Comparison of ENCODE assay signal across 8 cellular contexts in genomic region chr19:39845172-39845571, GRCh38. TPM values are rescaled to one million over a fixed set of nuclear protein-coding genes. Genes with fewer than 3 reads are reported as not detected.
DNase-seq lines count a peak whose midpoint lies in the region; ATAC-seq, FAIRE-seq and TF ChIP-seq lines count a peak whose summit lies in the region.

No MANE protein-coding gene starts in this region.

- no peak for FAIRE-seq in HepG2 (lab: Jason Lieb, UNC)

- H3K4me1 ChIP-seq in HepG2 (ENCODE audit: insufficient read depth, low read length) (peaks cover 70% of the 10 kb centered on the region), transverse colon (peaks cover 15 to 48% (median 28%) of the 10 kb centered on the region in 4 donors)

- CTCF ChIA-PET in activated naive CD4-positive, alpha-beta T cell treated with anti-CD3 and anti-CD28 coated beads for 36 hours (lab: Charles Lee) = interaction anchor here (0.6 to 5.9 kb wide), 13 partner anchors 12 to 1689 kb away, joined by 3 to 31 read pairs (median 4); partner anchors contain the start of genes DYRK1B and PSMC4
- CTCF ChIA-PET in HepG2 (lab: Yijun Ruan, JAX; ENCODE audit: low intra/inter-chr PET ratio, low total read pairs) = no interaction called here

- H3K9ac ChIP-seq in HepG2 (ENCODE audit: insufficient read depth, low read depth, low read length) = peak overlapping the region; percentile 83

- H3K27ac Mint-ChIP-seq in activated naive CD4-positive, alpha-beta T cell treated with anti-CD3 and anti-CD28 coated beads for 36 hours = peak overlapping the region; percentile 88
- peak overlapping the region; percentile 97 for H3K27ac Mint-ChIP-seq in activated naive CD8-positive, alpha-beta T cell

- peaks cover 39% of the 10 kb centered on the region for H4K20me1 ChIP-seq in HepG2 (ENCODE audit: insufficient read depth, low read length)

- H3K4me1 Mint-ChIP-seq in activated naive CD4-positive, alpha-beta T cell treated with anti-CD3 and anti-CD28 coated beads for 36 hours (ENCODE audit: low read depth) = peaks cover 40% of the 10 kb centered on the region
- peaks cover 47% of the 10 kb centered on the region for H3K4me1 Mint-ChIP-seq in activated naive CD8-positive, alpha-beta T cell (ENCODE audit: low read depth)

- peak; percentile 18 for DNase-seq in activated naive CD4-positive, alpha-beta T cell treated with anti-CD3 and anti-CD28 coated beads for 36 hours
- no peak for DNase-seq in activated naive CD4-positive, alpha-beta T cell treated with anti-CD3 and anti-CD28 coated beads, Interleukin-2, amount 50 U/mL, for 16 hours
- no peak for DNase-seq in HepG2 (ENCODE audit: low spot score)
- DNase-seq in transverse colon = no peak
- DNase-seq in posterior cingulate gyrus = no peak
- DNase-seq in DMS153 treated with DMSO at 0.1 percent for 48 hours (lab: John Stamatoyannopoulos, UW; ENCODE audit: unreplicated experiment) = no peak

- intact Hi-C loops in activated naive CD4-positive, alpha-beta T cell treated with anti-CD3 and anti-CD28 coated beads for 36 hours (cut with micrococcal nuclease) = loop anchor here (10.0 kb wide), 2 partner anchors 300 to 400 kb away; partner anchors contain the start of genes EID2 and SUPT5H
- intact Hi-C loops in HepG2 (cut with micrococcal nuclease; ENCODE audit: unreplicated experiment) (no loop called here), transverse colon (cut with DNase I; ENCODE audit: low total_unique reads) (no loop called here), posterior cingulate gyrus (cut with DNase I) (loop anchor here (2.0 to 10.0 kb wide), 3 partner anchors 52 to 377 kb away; partner anchors contain the start of gene EID2)

- H3K27ac ChIP-seq in HepG2 (ENCODE audit: extremely low read length, insufficient read depth, low read length) (peak overlapping the region; percentile 40), transverse colon (peak overlapping the region in 1 of 4 donors; percentile 82)

- BruUV-seq in HepG2 (replicated peaks; lab: Mats Ljungman, UMichigan) = no TSS peak

- POLR2A ChIA-PET in HepG2 (lab: Yijun Ruan, JAX) = interaction anchor here (0.7 to 2.3 kb wide), 2 partner anchors 125 to 440 kb away, joined by 3 to 16 read pairs; partner anchors contain the start of gene PSMC4

- H3K9me3 Mint-ChIP-seq in activated naive CD4-positive, alpha-beta T cell treated with anti-CD3 and anti-CD28 coated beads for 36 hours = no peaks in the 10 kb centered on the region
- no peaks in the 10 kb centered on the region for H3K9me3 Mint-ChIP-seq in activated naive CD8-positive, alpha-beta T cell (ENCODE audit: low read depth)

- no peak for TF ChIP-seq RAD21 in HepG2 (CRISPR knock-in tag; IDR thresholded peaks at IDR 0.05)

- no peak for TF ChIP-seq EP300 in HepG2 (IDR thresholded peaks at IDR 0.05; ENCODE audit: low read depth in 2 of 2, low read length in 2 of 2)
- TF ChIP-seq EP300 in HepG2 (CRISPR knock-in tag; IDR thresholded peaks at IDR 0.05; ENCODE audit: borderline replicate concordance) = no peak
- no peak for TF ChIP-seq EP300 in transverse colon (IDR thresholded peaks at IDR 0.05; ENCODE audit: low read depth)

- H3K4me3 Mint-ChIP-seq in activated naive CD4-positive, alpha-beta T cell treated with anti-CD3 and anti-CD28 coated beads for 36 hours = peak overlapping the region; percentile 91
- H3K4me3 Mint-ChIP-seq in activated naive CD8-positive, alpha-beta T cell = peak overlapping the region; percentile 97

- no peaks in the 10 kb centered on the region for H3K9me3 ChIP-seq in HepG2 (ENCODE audit: low read length)
- no peaks in the 10 kb centered on the region for H3K9me3 ChIP-seq in transverse colon

- peak overlapping the region; percentile 96 for H3K4me2 ChIP-seq in HepG2 (ENCODE audit: low read depth, low read length)

- no peak for ATAC-seq in HepG2
- ATAC-seq in GM18505 (IDR thresholded peaks at IDR 0.05; ENCODE audit: unreplicated experiment) = no peak

- H3K36me3 Mint-ChIP-seq in activated naive CD4-positive, alpha-beta T cell treated with anti-CD3 and anti-CD28 coated beads for 36 hours (ENCODE audit: low read depth) = peaks cover 28% of the 10 kb centered on the region
- peaks cover 11% of the 10 kb centered on the region for H3K36me3 Mint-ChIP-seq in activated naive CD8-positive, alpha-beta T cell

- no peaks in the 10 kb centered on the region for H3K27me3 Mint-ChIP-seq in activated naive CD4-positive, alpha-beta T cell treated with anti-CD3 and anti-CD28 coated beads for 36 hours (ENCODE audit: low read depth)
- no peaks in the 10 kb centered on the region for H3K27me3 Mint-ChIP-seq in activated naive CD8-positive, alpha-beta T cell

- peaks cover 57% of the 10 kb centered on the region for H3K79me2 ChIP-seq in HepG2 (ENCODE audit: insufficient read depth, low read length)

- TF ChIP-seq POLR2A in HepG2 (IDR thresholded peaks at IDR 0.05; ENCODE audit: insufficient read depth in 1 of 2, low read depth in 2 of 2, low read length in 2 of 2) = no peak
- TF ChIP-seq POLR2A in transverse colon (IDR thresholded peaks at IDR 0.05) = no peak
- no peak for TF ChIP-seq POLR2A in GM18505 (IDR thresholded peaks at IDR 0.05; ENCODE audit: borderline replicate concordance, extremely low read depth, insufficient read depth, insufficient read length)

- no peaks in the 10 kb centered on the region; a peak in 1 of 5 replicates for H3K27me3 ChIP-seq in HepG2 (ENCODE audit: control insufficient read depth in 1 of 2, insufficient read depth in 2 of 2, low read length in 2 of 2)
- H3K27me3 ChIP-seq in transverse colon = no peaks in the 10 kb centered on the region

- no peak overlapping the region for H2AFZ ChIP-seq in HepG2 (ENCODE audit: low read length)

- 12% methylated on average over 5 of the region's 5 CpGs for WGBS in HepG2 (ENCODE audit: low lambda C conversion rate)
- WGBS in transverse colon (ENCODE audit: low coverage in 1 of 2), 2 donors = 20% methylated on average over 5 of the region's 5 CpGs; no CpG with 5 or more reads in 1 of the 2 donors

- H3K36me3 ChIP-seq in HepG2 (replicated peaks in 1 of 2; ENCODE audit: control insufficient read depth in 1 of 2, insufficient read depth in 2 of 2, low read length in 2 of 2) (peaks cover under 1 to 14% of the 10 kb centered on the region in 2 experiments; a peak in 4 of 5 replicates), transverse colon (peaks cover 0 to under 1% (median 0%) of the 10 kb centered on the region in 4 donors)

- peak overlapping the region; percentile 69 to 86 (median 84) for H3K4me3 ChIP-seq in HepG2 (replicated peaks in 1 of 3; ENCODE audit: insufficient read depth in 1 of 3, low read depth in 2 of 3, low read length in 3 of 3)
- H3K4me3 ChIP-seq in transverse colon = peak overlapping the region; percentile 71 to 87 (median 76)

- TF ChIP-seq CTCF in HepG2 (CRISPR knock-in tag; IDR thresholded peaks at IDR 0.05) (no peak), transverse colon (IDR thresholded peaks at IDR 0.05) (no peak)

- in situ Hi-C loops in HepG2 (cut with HindIII; ENCODE audit: extremely low pct_ligation_motif_present, low pct_unique_long_range_greater_than_20kb) = no loop called here
- in situ Hi-C loops in transverse colon (cut with MboI; ENCODE audit: low pct_ligation_motif_present in 1 of 4, low pct_unique_long_range_greater_than_20kb in 1 of 4, low sequenced_read_pairs in 3 of 4) = loop anchor here in 2 of 4 donors (10.0 kb wide), 1 partner anchor 50 kb away; no protein-coding TSS in a partner anchor

RNA-seq across cellular contexts. Expression of gene FBL, which starts 1.0 kb away (rescaled TPM):
- 100 to 1,000 TPM; 742 to 785 TPM for total RNA-seq in activated naive CD4-positive, alpha-beta T cell treated with anti-CD3 and anti-CD28 coated beads for 36 hours
- total RNA-seq in HepG2 (2016; rRNA removed; fragmentation: Illumina TruSeq; extraction: Trizol) (153 and 235 TPM in 2 replicates), transverse colon (100 to 1,000 TPM in 1 of 4 donors, 10 to 100 TPM in 3; 20.6 to 107 (median 62.6) TPM)
- total RNA-seq in HepG2 (2016; cell fraction: cytosol; rRNA removed; fragmentation: Illumina TruSeq; extraction: Trizol; ENCODE audit: low read depth) = 97.6 and 118 TPM in 2 replicates
- 156 and 237 TPM in 2 replicates for total RNA-seq in HepG2 (2016; cell fraction: insoluble cytoplasmic fraction; rRNA removed; fragmentation: Illumina TruSeq; extraction: Trizol)
- 195 and 220 TPM in 2 replicates for total RNA-seq in HepG2 (2016; cell fraction: membrane; rRNA removed; fragmentation: Illumina TruSeq; extraction: Trizol)
- 85.6 and 92.5 TPM in 2 replicates for total RNA-seq in HepG2 (2016; cell fraction: nucleus; rRNA removed; fragmentation: Illumina TruSeq; extraction: Trizol)
- polyA plus RNA-seq in HepG2 (2011; rRNA removed) = 408 and 468 TPM in 2 replicates
- polyA plus RNA-seq in HepG2 (2011; cell fraction: cytosol; rRNA removed) = 399 and 528 TPM in 2 replicates
- 142 and 169 TPM in 2 replicates for polyA plus RNA-seq in HepG2 (2011; cell fraction: nucleus; rRNA removed)
- 311 and 349 TPM in 2 replicates for polyA plus RNA-seq in HepG2 (2012)
- polyA plus RNA-seq in HepG2 (2016; cell fraction: cytosol; fragmentation: Illumina TruSeq; extraction: Trizol; ENCODE audit: low read depth) = 376 and 452 TPM in 2 replicates
- 420 and 553 TPM in 2 replicates for polyA plus RNA-seq in HepG2 (2016; cell fraction: insoluble cytoplasmic fraction; fragmentation: Illumina TruSeq; extraction: Trizol; ENCODE audit: low read depth)
- 376 and 422 TPM in 2 replicates for polyA plus RNA-seq in HepG2 (2016; cell fraction: membrane; fragmentation: Illumina TruSeq; extraction: Trizol; ENCODE audit: low read depth)
- 243 and 256 TPM in 2 replicates for polyA plus RNA-seq in HepG2 (2016; cell fraction: nucleus; fragmentation: Illumina TruSeq; extraction: Trizol; ENCODE audit: insufficient read depth, low read depth)
- polyA minus RNA-seq in HepG2 (2011; rRNA and poly(A)+ RNA removed; ENCODE audit: low replicate concordance) = 543 and 868 TPM in 2 replicates
- polyA minus RNA-seq in HepG2 (2011; cell fraction: cytosol; rRNA and poly(A)+ RNA removed) = 96.2 and 102 TPM in 2 replicates
- polyA minus RNA-seq in HepG2 (2011; cell fraction: nucleus; rRNA and poly(A)+ RNA removed) = 21.2 and 34.9 TPM in 2 replicates

RNA-seq across cellular contexts. Expression of gene DYRK1B, which starts 11.2 kb away (rescaled TPM):
- total RNA-seq in activated naive CD4-positive, alpha-beta T cell treated with anti-CD3 and anti-CD28 coated beads for 36 hours = 1 to 10 TPM; 6.1 to 6.6 TPM
- total RNA-seq in HepG2 (2016; rRNA removed; fragmentation: Illumina TruSeq; extraction: Trizol) = 0.45 and 0.82 TPM in 2 replicates
- total RNA-seq in HepG2 (2016; cell fraction: cytosol; rRNA removed; fragmentation: Illumina TruSeq; extraction: Trizol; ENCODE audit: low read depth) = 1.2 and 1.7 TPM in 2 replicates
- total RNA-seq in HepG2 (2016; cell fraction: insoluble cytoplasmic fraction; rRNA removed; fragmentation: Illumina TruSeq; extraction: Trizol) = 0.39 and 1.3 TPM in 2 replicates
- 1.00 and 1.1 TPM in 2 replicates for total RNA-seq in HepG2 (2016; cell fraction: membrane; rRNA removed; fragmentation: Illumina TruSeq; extraction: Trizol)
- 1.3 and 1.5 TPM in 2 replicates for total RNA-seq in HepG2 (2016; cell fraction: nucleus; rRNA removed; fragmentation: Illumina TruSeq; extraction: Trizol)
- polyA plus RNA-seq in HepG2 (2011; rRNA removed) = 1.1 and 1.3 TPM in 2 replicates
- polyA plus RNA-seq in HepG2 (2011; cell fraction: cytosol; rRNA removed) = 0.50 and 0.64 TPM in 2 replicates
- 5.0 and 6.5 TPM in 2 replicates for polyA plus RNA-seq in HepG2 (2011; cell fraction: nucleus; rRNA removed)
- 2.0 and 2.5 TPM in 2 replicates for polyA plus RNA-seq in HepG2 (2012)
- polyA plus RNA-seq in HepG2 (2016; cell fraction: cytosol; fragmentation: Illumina TruSeq; extraction: Trizol; ENCODE audit: low read depth) = 1.7 and 1.9 TPM in 2 replicates
- polyA plus RNA-seq in HepG2 (2016; cell fraction: insoluble cytoplasmic fraction; fragmentation: Illumina TruSeq; extraction: Trizol; ENCODE audit: low read depth) = 0.58 and 0.68 TPM in 2 replicates
- 1.8 and 2.4 TPM in 2 replicates for polyA plus RNA-seq in HepG2 (2016; cell fraction: membrane; fragmentation: Illumina TruSeq; extraction: Trizol; ENCODE audit: low read depth)
- 4.3 and 5.9 TPM in 2 replicates for polyA plus RNA-seq in HepG2 (2016; cell fraction: nucleus; fragmentation: Illumina TruSeq; extraction: Trizol; ENCODE audit: insufficient read depth, low read depth)
- 1.2 and 13.7 TPM in 2 replicates for polyA minus RNA-seq in HepG2 (2011; rRNA and poly(A)+ RNA removed; ENCODE audit: low replicate concordance)
- not detected in 2 replicates for polyA minus RNA-seq in HepG2 (2011; cell fraction: cytosol; rRNA and poly(A)+ RNA removed)
- polyA minus RNA-seq in HepG2 (2011; cell fraction: nucleus; rRNA and poly(A)+ RNA removed) = 1.3 and 2.7 TPM in 2 replicates
- total RNA-seq in transverse colon = 10 to 100 TPM; 13.3 to 16.1 (median 15.1) TPM

Comparison
In these comparisons a context has a peak if more than half of its experiments do, and no peak if none do; other contexts are left out.
1. intact Hi-C loops: an anchor here in activated naive CD4-positive, alpha-beta T cell treated with anti-CD3 and anti-CD28 coated beads for 36 hours (10.0 kb wide) and posterior cingulate gyrus (2.0 to 10.0 kb wide); none called in HepG2 and transverse colon.